1 cellular context compared by ENCODE assay signal in genomic region chr12:113221181-113221996, GRCh38.
TF ChIP-seq lines count a peak whose summit lies in the region.

TPCN1 (plus strand) TSS chr12:113221464; CDS start chr12:113226853, 5,389 bp downstream.

TF ChIP-seq in GM12878, 131 proteins besides CTCF, POLR2A, EP300 and RAD21 (continued from another document):
- TF ChIP-seq ZNF592 (IDR thresholded peaks at IDR 0.05) (no peak), STAT3 (IDR thresholded peaks at IDR 0.05; ENCODE audit: low read depth, low read length) (no peak), TAF1 (IDR thresholded peaks at IDR 0.05; ENCODE audit: borderline replicate concordance, low read depth, low read length) (peak; percentile 94), SUZ12 (IDR thresholded peaks at IDR 0.05; ENCODE audit: unreplicated experiment) (no peak), MEF2A (IDR thresholded peaks at IDR 0.05; ENCODE audit: insufficient read depth, low read depth, low read length) (no peak)
